Comparison of ENCODE assay signal across 2 cellular contexts in the genomic region with DNA sequence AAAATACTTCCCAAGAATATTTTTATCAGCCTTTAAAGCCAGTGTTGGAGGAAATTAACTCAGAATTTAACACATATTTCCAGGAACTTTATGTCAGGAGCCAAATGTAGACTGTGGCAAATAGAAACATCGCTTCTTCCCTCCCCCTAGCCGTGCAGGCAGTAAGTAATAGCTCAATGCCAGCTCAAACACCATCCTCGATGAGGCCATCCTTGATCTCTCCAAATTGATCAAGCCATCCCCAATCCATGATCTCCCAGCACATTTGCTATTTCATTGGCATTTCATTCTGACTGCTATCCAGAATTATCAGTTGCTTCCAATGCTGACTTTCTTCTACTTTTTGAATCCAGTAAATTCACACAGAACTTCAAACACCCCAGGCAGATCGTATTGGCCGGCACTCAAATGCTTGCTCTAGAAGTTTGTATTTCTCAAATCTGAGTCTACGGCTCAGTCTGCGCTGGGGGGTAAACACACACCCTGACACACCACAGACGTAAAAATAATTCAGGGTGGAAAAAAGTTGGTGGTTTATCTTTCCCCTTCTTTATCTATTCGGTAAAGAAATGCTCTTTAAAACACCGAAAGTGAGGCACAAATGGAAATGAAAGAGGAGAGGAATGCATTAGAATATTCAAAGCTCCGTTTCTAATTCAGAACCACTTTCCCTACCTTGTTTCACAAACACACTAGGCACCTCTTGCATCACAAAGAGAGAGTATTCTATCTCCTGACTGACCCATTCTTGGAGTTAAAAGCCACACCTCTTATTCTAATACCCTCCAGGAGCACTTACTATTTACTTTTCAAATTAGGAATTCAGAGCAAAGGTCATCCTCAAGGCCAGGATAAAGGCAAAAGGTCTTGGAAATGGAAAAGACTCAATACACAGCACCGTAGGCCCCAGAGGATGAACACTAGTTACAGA.
A peak's percentile ranks its signal among the peaks of the same experiment; 100 is the strongest.
TF ChIP-seq lines count a peak whose summit lies in the region.

No MANE protein-coding gene starts in this region.

TF ChIP-seq in GM23338, 12 proteins besides CTCF, POLR2A, EP300 and RAD21 (continues in another document):
- TF ChIP-seq, protein P1, sequence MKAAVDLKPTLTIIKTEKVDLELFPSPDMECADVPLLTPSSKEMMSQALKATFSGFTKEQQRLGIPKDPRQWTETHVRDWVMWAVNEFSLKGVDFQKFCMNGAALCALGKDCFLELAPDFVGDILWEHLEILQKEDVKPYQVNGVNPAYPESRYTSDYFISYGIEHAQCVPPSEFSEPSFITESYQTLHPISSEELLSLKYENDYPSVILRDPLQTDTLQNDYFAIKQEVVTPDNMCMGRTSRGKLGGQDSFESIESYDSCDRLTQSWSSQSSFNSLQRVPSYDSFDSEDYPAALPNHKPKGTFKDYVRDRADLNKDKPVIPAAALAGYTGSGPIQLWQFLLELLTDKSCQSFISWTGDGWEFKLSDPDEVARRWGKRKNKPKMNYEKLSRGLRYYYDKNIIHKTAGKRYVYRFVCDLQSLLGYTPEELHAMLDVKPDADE (IDR thresholded peaks at IDR 0.05): 0 out of 2 replicates have a peak, but pooled peaks have one; percentile 10
- TF ChIP-seq, protein P2, sequence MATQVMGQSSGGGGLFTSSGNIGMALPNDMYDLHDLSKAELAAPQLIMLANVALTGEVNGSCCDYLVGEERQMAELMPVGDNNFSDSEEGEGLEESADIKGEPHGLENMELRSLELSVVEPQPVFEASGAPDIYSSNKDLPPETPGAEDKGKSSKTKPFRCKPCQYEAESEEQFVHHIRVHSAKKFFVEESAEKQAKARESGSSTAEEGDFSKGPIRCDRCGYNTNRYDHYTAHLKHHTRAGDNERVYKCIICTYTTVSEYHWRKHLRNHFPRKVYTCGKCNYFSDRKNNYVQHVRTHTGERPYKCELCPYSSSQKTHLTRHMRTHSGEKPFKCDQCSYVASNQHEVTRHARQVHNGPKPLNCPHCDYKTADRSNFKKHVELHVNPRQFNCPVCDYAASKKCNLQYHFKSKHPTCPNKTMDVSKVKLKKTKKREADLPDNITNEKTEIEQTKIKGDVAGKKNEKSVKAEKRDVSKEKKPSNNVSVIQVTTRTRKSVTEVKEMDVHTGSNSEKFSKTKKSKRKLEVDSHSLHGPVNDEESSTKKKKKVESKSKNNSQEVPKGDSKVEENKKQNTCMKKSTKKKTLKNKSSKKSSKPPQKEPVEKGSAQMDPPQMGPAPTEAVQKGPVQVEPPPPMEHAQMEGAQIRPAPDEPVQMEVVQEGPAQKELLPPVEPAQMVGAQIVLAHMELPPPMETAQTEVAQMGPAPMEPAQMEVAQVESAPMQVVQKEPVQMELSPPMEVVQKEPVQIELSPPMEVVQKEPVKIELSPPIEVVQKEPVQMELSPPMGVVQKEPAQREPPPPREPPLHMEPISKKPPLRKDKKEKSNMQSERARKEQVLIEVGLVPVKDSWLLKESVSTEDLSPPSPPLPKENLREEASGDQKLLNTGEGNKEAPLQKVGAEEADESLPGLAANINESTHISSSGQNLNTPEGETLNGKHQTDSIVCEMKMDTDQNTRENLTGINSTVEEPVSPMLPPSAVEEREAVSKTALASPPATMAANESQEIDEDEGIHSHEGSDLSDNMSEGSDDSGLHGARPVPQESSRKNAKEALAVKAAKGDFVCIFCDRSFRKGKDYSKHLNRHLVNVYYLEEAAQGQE (IDR thresholded peaks at IDR 0.05; ENCODE audit: unreplicated experiment): peak; percentile 27
- TF ChIP-seq JUNB (IDR thresholded peaks at IDR 0.05; ENCODE audit: unreplicated experiment) (no peak), EZH2phosphoT487 (IDR thresholded peaks at IDR 0.05; ENCODE audit: unreplicated experiment) (no peak), CREB1 (CRISPR knock-in tag; IDR thresholded peaks at IDR 0.05; ENCODE audit: low read depth) (peak; percentile 56), ZNF114 (CRISPR knock-in tag; IDR thresholded peaks at IDR 0.05) (no peak), ZNF331 (CRISPR knock-in tag; IDR thresholded peaks at IDR 0.05; ENCODE audit: low read depth) (no peak), POLR2AphosphoS5 (IDR thresholded peaks at IDR 0.05; ENCODE audit: low read depth) (peak; percentile 61), NANOG (IDR thresholded peaks at IDR 0.05; ENCODE audit: borderline replicate concordance) (peak; percentile 97), EZH2 (IDR thresholded peaks at IDR 0.05; ENCODE audit: low read depth, unreplicated experiment) (no peak)

TF ChIP-seq in GM12878, 131 proteins besides CTCF, POLR2A, EP300 and RAD21:
- no peak for TF ChIP-seq SRF (IDR thresholded peaks at IDR 0.05; ENCODE audit: low read depth in 2 of 2, low read length in 2 of 2)
- TF ChIP-seq EZH2 (IDR thresholded peaks at IDR 0.05; ENCODE audit: borderline replicate concordance, control insufficient read depth, low read depth, low read length): no peak
- no peak for TF ChIP-seq BMI1 (IDR thresholded peaks at IDR 0.05; ENCODE audit: borderline replicate concordance)
- TF ChIP-seq, protein P3, sequence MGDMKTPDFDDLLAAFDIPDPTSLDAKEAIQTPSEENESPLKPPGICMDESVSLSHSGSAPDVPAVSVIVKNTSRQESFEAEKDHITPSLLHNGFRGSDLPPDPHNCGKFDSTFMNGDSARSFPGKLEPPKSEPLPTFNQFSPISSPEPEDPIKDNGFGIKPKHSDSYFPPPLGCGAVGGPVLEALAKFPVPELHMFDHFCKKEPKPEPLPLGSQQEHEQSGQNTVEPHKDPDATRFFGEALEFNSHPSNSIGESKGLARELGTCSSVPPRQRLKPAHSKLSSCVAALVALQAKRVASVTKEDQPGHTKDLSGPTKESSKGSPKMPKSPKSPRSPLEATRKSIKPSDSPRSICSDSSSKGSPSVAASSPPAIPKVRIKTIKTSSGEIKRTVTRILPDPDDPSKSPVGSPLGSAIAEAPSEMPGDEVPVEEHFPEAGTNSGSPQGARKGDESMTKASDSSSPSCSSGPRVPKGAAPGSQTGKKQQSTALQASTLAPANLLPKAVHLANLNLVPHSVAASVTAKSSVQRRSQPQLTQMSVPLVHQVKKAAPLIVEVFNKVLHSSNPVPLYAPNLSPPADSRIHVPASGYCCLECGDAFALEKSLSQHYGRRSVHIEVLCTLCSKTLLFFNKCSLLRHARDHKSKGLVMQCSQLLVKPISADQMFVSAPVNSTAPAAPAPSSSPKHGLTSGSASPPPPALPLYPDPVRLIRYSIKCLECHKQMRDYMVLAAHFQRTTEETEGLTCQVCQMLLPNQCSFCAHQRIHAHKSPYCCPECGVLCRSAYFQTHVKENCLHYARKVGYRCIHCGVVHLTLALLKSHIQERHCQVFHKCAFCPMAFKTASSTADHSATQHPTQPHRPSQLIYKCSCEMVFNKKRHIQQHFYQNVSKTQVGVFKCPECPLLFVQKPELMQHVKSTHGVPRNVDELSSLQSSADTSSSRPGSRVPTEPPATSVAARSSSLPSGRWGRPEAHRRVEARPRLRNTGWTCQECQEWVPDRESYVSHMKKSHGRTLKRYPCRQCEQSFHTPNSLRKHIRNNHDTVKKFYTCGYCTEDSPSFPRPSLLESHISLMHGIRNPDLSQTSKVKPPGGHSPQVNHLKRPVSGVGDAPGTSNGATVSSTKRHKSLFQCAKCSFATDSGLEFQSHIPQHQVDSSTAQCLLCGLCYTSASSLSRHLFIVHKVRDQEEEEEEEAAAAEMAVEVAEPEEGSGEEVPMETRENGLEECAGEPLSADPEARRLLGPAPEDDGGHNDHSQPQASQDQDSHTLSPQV (IDR thresholded peaks at IDR 0.05): no peak
- TF ChIP-seq TCF7 (IDR thresholded peaks at IDR 0.05; ENCODE audit: borderline replicate concordance): no peak
- no peak for TF ChIP-seq BCL11A (IDR thresholded peaks at IDR 0.05; ENCODE audit: low read depth, low read length)
- no peak for TF ChIP-seq RELA (IDR thresholded peaks at IDR 0.05; ENCODE audit: borderline replicate concordance, partially characterized antibody)
- TF ChIP-seq MTA3 (IDR thresholded peaks at IDR 0.05; ENCODE audit: borderline replicate concordance, low read length): no peak
- no peak for TF ChIP-seq EGR1 (IDR thresholded peaks at IDR 0.05; ENCODE audit: borderline replicate concordance in 1 of 2, low read depth in 2 of 2, low read length in 2 of 2)
- TF ChIP-seq, protein P4, sequence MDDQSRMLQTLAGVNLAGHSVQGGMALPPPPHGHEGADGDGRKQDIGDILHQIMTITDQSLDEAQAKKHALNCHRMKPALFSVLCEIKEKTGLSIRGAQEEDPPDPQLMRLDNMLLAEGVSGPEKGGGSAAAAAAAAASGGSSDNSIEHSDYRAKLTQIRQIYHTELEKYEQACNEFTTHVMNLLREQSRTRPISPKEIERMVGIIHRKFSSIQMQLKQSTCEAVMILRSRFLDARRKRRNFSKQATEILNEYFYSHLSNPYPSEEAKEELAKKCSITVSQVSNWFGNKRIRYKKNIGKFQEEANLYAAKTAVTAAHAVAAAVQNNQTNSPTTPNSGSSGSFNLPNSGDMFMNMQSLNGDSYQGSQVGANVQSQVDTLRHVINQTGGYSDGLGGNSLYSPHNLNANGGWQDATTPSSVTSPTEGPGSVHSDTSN (IDR thresholded peaks at IDR 0.05; ENCODE audit: insufficient replicate concordance, low read depth, low read length): no peak
- no peak for TF ChIP-seq MEF2A (IDR thresholded peaks at IDR 0.05; ENCODE audit: insufficient read depth, low read depth, low read length)
- TF ChIP-seq, protein P5, sequence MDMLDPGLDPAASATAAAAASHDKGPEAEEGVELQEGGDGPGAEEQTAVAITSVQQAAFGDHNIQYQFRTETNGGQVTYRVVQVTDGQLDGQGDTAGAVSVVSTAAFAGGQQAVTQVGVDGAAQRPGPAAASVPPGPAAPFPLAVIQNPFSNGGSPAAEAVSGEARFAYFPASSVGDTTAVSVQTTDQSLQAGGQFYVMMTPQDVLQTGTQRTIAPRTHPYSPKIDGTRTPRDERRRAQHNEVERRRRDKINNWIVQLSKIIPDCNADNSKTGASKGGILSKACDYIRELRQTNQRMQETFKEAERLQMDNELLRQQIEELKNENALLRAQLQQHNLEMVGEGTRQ (IDR thresholded peaks at IDR 0.05; ENCODE audit: borderline replicate concordance, low read depth, low read length): no peak
- no peak for TF ChIP-seq NR2F1 (conservative IDR thresholded peaks at IDR 0.05)
- no peak for TF ChIP-seq BRCA1 (IDR thresholded peaks at IDR 0.05; ENCODE audit: low read depth, low read length)
- TF ChIP-seq, protein P6, sequence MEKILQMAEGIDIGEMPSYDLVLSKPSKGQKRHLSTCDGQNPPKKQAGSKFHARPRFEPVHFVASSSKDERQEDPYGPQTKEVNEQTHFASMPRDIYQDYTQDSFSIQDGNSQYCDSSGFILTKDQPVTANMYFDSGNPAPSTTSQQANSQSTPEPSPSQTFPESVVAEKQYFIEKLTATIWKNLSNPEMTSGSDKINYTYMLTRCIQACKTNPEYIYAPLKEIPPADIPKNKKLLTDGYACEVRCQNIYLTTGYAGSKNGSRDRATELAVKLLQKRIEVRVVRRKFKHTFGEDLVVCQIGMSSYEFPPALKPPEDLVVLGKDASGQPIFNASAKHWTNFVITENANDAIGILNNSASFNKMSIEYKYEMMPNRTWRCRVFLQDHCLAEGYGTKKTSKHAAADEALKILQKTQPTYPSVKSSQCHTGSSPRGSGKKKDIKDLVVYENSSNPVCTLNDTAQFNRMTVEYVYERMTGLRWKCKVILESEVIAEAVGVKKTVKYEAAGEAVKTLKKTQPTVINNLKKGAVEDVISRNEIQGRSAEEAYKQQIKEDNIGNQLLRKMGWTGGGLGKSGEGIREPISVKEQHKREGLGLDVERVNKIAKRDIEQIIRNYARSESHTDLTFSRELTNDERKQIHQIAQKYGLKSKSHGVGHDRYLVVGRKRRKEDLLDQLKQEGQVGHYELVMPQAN (conservative IDR thresholded peaks at IDR 0.05): no peak
- TF ChIP-seq, protein P7, sequence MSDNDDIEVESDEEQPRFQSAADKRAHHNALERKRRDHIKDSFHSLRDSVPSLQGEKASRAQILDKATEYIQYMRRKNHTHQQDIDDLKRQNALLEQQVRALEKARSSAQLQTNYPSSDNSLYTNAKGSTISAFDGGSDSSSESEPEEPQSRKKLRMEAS (IDR thresholded peaks at IDR 0.05; ENCODE audit: low read depth, low read length): no peak
